ENCODE assay signal across 34 cellular contexts in genomic region chr21:36190736-36191135, GRCh38.
"Had no signal": no experiment of that assay in that cellular context is flagged by ENCODE, and none has a peak within 500 bp of the region (broad histone marks: within the 10 kb centered on the region; RNA-seq: fewer than 3 reads in every experiment).

No MANE protein-coding gene starts in this region.

- H3K4me1 ChIP-seq: SJSA1 had no signal

- H3K4me2 ChIP-seq: SK-N-SH had no signal

- H3K27me3 ChIP-seq: ascending aorta, MG63, Peyer's patch, SJSA1 had no signal

- H3K9me3 ChIP-seq: ascending aorta, MG63, Peyer's patch, SJSA1, SK-N-SH had no signal

- H3K36me3 ChIP-seq: ascending aorta, MG63, Peyer's patch, SJSA1 had no signal

- DNase-seq: activated CD4-positive, alpha-beta memory T cell treated with anti-CD3 and anti-CD28 coated beads for 36 hours; activated CD4-positive, alpha-beta T cell treated with anti-CD3 and anti-CD28 coated beads for 4 hours; activated CD4-positive, alpha-beta T cell treated with anti-CD3 and anti-CD28 coated beads, Interleukin-2, amount 50 U/mL, for 1 hour; activated CD4-positive, CD25-positive, alpha-beta regulatory T cell treated with anti-CD3 and anti-CD28 coated beads, Interleukin-2, amount 50 U/mL, for 72 hours; activated CD8-positive, alpha-beta memory T cell treated with anti-CD3 and anti-CD28 coated beads, Interleukin-2, amount 50 U/mL, for 4 hours; activated effector memory CD4-positive, alpha-beta T cell treated with anti-CD3 and anti-CD28 coated beads, Interleukin-2, amount 50 U/mL, for 16 hours; activated naive CD4-positive, alpha-beta T cell; activated naive CD4-positive, alpha-beta T cell treated with anti-CD3 and anti-CD28 coated beads, Interleukin-2, amount 50 U/mL, for 16 hours; activated naive CD8-positive, alpha-beta T cell treated with anti-CD3 and anti-CD28 coated beads for 36 hours; activated T-cell treated with anti-CD3 and anti-CD28 coated beads, Interleukin-2, amount 50 U/mL, for 72 hours; amygdala; Kasumi-1; KG1; MG63; MV-4-11; NCI-H1092; NCI-H1436 treated with DMSO at 0.1 percent for 48 hours; NCI-H1694 treated with DMSO at 0.1 percent for 48 hours; NCI-H2029; NCI-H345; NCI-H526; NCI-H748 treated with DMSO at 0.1 percent for 48 hours; NK-92 treated with Interleukin-12 subunit alpha and Interleukin-12 subunit beta, amount 100 ng/mL, for 24 hours; PC-3; Peyer's patch; RPMI8226; SHP77 treated with DMSO at 0.1 percent for 48 hours; SK-N-SH had no signal

- H3K27ac ChIP-seq: ascending aorta, Peyer's patch, SJSA1 had no signal

- H3K36me3 Mint-ChIP-seq: activated naive CD8-positive, alpha-beta T cell treated with anti-CD3 and anti-CD28 coated beads for 36 hours; WTC11 had no signal

- H3K4me3 Mint-ChIP-seq: activated CD4-positive, alpha-beta memory T cell treated with anti-CD3 and anti-CD28 coated beads for 36 hours; activated naive CD8-positive, alpha-beta T cell treated with anti-CD3 and anti-CD28 coated beads for 36 hours; activated T-cell treated with anti-CD3 and anti-CD28 coated beads, Interleukin-2, amount 50 U/mL, for 72 hours; activated T-helper 17 cell treated with anti-CD3 and anti-CD28 coated beads, Interleukin-2, amount 50 U/mL, for 72 hours; T-helper 1 cell treated with Interleukin-12 subunit alpha and Interleukin-12 subunit beta and Interleukin-4 antibody, amounts not matched to agents 30 μg/mL and 1 μg/mL, for 36 hours; T-helper 2 cell treated with Interferon-gamma antibody and Interleukin-4, amounts not matched to agents 5 μg/mL and 100 μg/mL, for 36 hours; WTC11 had no signal

- H3K27me3 Mint-ChIP-seq: activated CD4-positive, alpha-beta memory T cell treated with anti-CD3 and anti-CD28 coated beads for 36 hours; activated naive CD8-positive, alpha-beta T cell treated with anti-CD3 and anti-CD28 coated beads for 36 hours; activated T-helper 17 cell treated with anti-CD3 and anti-CD28 coated beads, Interleukin-2, amount 50 U/mL, for 72 hours had no signal

- H3K9me3 Mint-ChIP-seq: activated CD4-positive, alpha-beta memory T cell treated with anti-CD3 and anti-CD28 coated beads for 36 hours; activated naive CD8-positive, alpha-beta T cell treated with anti-CD3 and anti-CD28 coated beads for 36 hours; activated T-cell treated with anti-CD3 and anti-CD28 coated beads, Interleukin-2, amount 50 U/mL, for 72 hours; activated T-helper 17 cell treated with anti-CD3 and anti-CD28 coated beads, Interleukin-2, amount 50 U/mL, for 72 hours; T-helper 1 cell treated with Interleukin-12 subunit alpha and Interleukin-12 subunit beta and Interleukin-4 antibody, amounts not matched to agents 30 μg/mL and 1 μg/mL, for 36 hours; T-helper 2 cell treated with Interferon-gamma antibody and Interleukin-4, amounts not matched to agents 5 μg/mL and 100 μg/mL, for 36 hours had no signal

- ATAC-seq: activated T-cell treated with anti-CD3 and anti-CD28 coated beads, Interleukin-2, amount 50 U/mL, for 72 hours; activated T-helper 17 cell treated with anti-CD3 and anti-CD28 coated beads, Interleukin-2, amount 50 U/mL, for 72 hours; PC-3; WTC11 had no signal

- H3K9ac ChIP-seq: SK-N-SH had no signal

- H3K27ac Mint-ChIP-seq: activated CD4-positive, alpha-beta memory T cell treated with anti-CD3 and anti-CD28 coated beads for 36 hours; activated naive CD8-positive, alpha-beta T cell treated with anti-CD3 and anti-CD28 coated beads for 36 hours; activated T-cell treated with anti-CD3 and anti-CD28 coated beads, Interleukin-2, amount 50 U/mL, for 72 hours; activated T-helper 17 cell treated with anti-CD3 and anti-CD28 coated beads, Interleukin-2, amount 50 U/mL, for 72 hours; T-helper 1 cell treated with Interleukin-12 subunit alpha and Interleukin-12 subunit beta and Interleukin-4 antibody, amounts not matched to agents 30 μg/mL and 1 μg/mL, for 36 hours; T-helper 2 cell treated with Interferon-gamma antibody and Interleukin-4, amounts not matched to agents 5 μg/mL and 100 μg/mL, for 36 hours; WTC11 had no signal

- H3K4me3 ChIP-seq: ascending aorta, MG63, Peyer's patch, SJSA1 had no signal
